ENCODE assay signal across 22 cellular contexts in genomic region chr13:106390360-106390759, GRCh38.
"Had no signal": no experiment of that assay in that cellular context is flagged by ENCODE, and none has a peak within 500 bp of the region (broad histone marks: within the 10 kb centered on the region; RNA-seq: fewer than 3 reads in every experiment).

No MANE protein-coding gene starts in this region.

- DNase-seq: effector memory CD8-positive, alpha-beta T cell; naive B cell; right lobe of liver; stimulated activated CD4-positive, alpha-beta T cell treated with anti-CD3 and anti-CD28 coated beads, Interleukin-12 subunit alpha, Interleukin-12 subunit beta, amount 100 ng/mL, for 4 hours; stimulated activated CD4-positive, alpha-beta T cell treated with anti-CD3 and anti-CD28 coated beads, Interleukin-1b, Interleukin-23, amount 100 ng/mL, for 48 hours; stimulated activated CD4-positive, alpha-beta T cell treated with anti-CD3 and anti-CD28 coated beads, Interleukin-4, amount 100 ng/mL, for 1 hour; stimulated activated CD8-positive, alpha-beta memory T cell treated with anti-CD3 and anti-CD28 coated beads, Interleukin-4, amount 100 ng/mL, for 48 hours; stimulated activated naive CD4-positive, alpha-beta T cell; stimulated activated naive CD8-positive, alpha-beta T cell treated with anti-CD3 and anti-CD28 coated beads, Interleukin-15, amount 100 ng/mL, for 72 hours; transverse colon; upper lobe of right lung; uterus had no signal

- H3K4me3 ChIP-seq: coronary artery, lung, right lobe of liver, smooth muscle cell, suprapubic skin, transverse colon, upper lobe of right lung, uterus had no signal

- H3K4me3 Mint-ChIP-seq: effector memory CD8-positive, alpha-beta T cell; memory B cell; naive B cell; natural killer cell treated with Interleukin-12 subunit alpha and Interleukin-12 subunit beta and Interleukin-15 and Interleukin-18, amount 100 ng/mL, for 72 hours; neural crest cell; stimulated activated naive CD8-positive, alpha-beta T cell treated with anti-CD3 and anti-CD28 coated beads, Interleukin-15, amount 100 ng/mL, for 72 hours had no signal

- ATAC-seq: effector memory CD8-positive, alpha-beta T cell; left lobe of liver; natural killer cell treated with Interleukin-12 subunit alpha and Interleukin-12 subunit beta and Interleukin-15 and Interleukin-18, amount 100 ng/mL, for 72 hours; right lobe of liver; stimulated activated naive CD8-positive, alpha-beta T cell treated with anti-CD3 and anti-CD28 coated beads, Interleukin-15, amount 100 ng/mL, for 72 hours had no signal

- H3K27ac ChIP-seq: coronary artery, parathyroid adenoma, right lobe of liver, suprapubic skin, transverse colon, upper lobe of right lung, uterus had no signal

- H3K9me3 Mint-ChIP-seq: effector memory CD8-positive, alpha-beta T cell; memory B cell; natural killer cell treated with Interleukin-12 subunit alpha and Interleukin-12 subunit beta and Interleukin-15 and Interleukin-18, amount 100 ng/mL, for 72 hours; neural crest cell; stimulated activated naive CD8-positive, alpha-beta T cell treated with anti-CD3 and anti-CD28 coated beads, Interleukin-15, amount 100 ng/mL, for 72 hours had no signal

- H3K4me1 ChIP-seq: right lobe of liver, suprapubic skin, upper lobe of right lung, uterus had no signal

- H3K27ac Mint-ChIP-seq: effector memory CD8-positive, alpha-beta T cell; memory B cell; naive B cell; natural killer cell treated with Interleukin-12 subunit alpha and Interleukin-12 subunit beta and Interleukin-15 and Interleukin-18, amount 100 ng/mL, for 72 hours; progenitor cell of endocrine pancreas; stimulated activated naive CD8-positive, alpha-beta T cell treated with anti-CD3 and anti-CD28 coated beads, Interleukin-15, amount 100 ng/mL, for 72 hours had no signal

- H3K36me3 Mint-ChIP-seq: naive B cell; natural killer cell treated with Interleukin-12 subunit alpha and Interleukin-12 subunit beta and Interleukin-15 and Interleukin-18, amount 100 ng/mL, for 72 hours had no signal

- H3K9me3 ChIP-seq: right lobe of liver, suprapubic skin, transverse colon, upper lobe of right lung, uterus had no signal

- H3K36me3 ChIP-seq: right lobe of liver, suprapubic skin, transverse colon, upper lobe of right lung, uterus had no signal

- H3K4me1 Mint-ChIP-seq: memory B cell; naive B cell; stimulated activated naive CD8-positive, alpha-beta T cell treated with anti-CD3 and anti-CD28 coated beads, Interleukin-15, amount 100 ng/mL, for 72 hours had no signal

- H3K27me3 ChIP-seq: right lobe of liver, suprapubic skin, transverse colon, upper lobe of right lung, uterus had no signal
